ENCODE assay signal across 1 cellular context in genomic region chr6:90936286-90936685, GRCh38.
TF ChIP-seq lines count a peak whose summit lies in the region.

No MANE protein-coding gene starts in this region.

TF ChIP-seq in SK-N-SH, 30 proteins besides CTCF, POLR2A, EP300 and RAD21 (continued from another document):
- TF ChIP-seq PBX3 (IDR thresholded peaks at IDR 0.05) (no peak), SIN3A (IDR thresholded peaks at IDR 0.05; ENCODE audit: borderline replicate concordance, low read depth, low read length) (no peak), MAX (IDR thresholded peaks at IDR 0.05; ENCODE audit: low read depth) (no peak), TEAD4 (IDR thresholded peaks at IDR 0.05; ENCODE audit: borderline replicate concordance, insufficient read depth) (no peak)
